Comparison of ENCODE assay signal across 8 cellular contexts in genomic region chr3:127629462-127630403, GRCh38. TPM values are rescaled to one million over a fixed set of nuclear protein-coding genes. Genes with fewer than 3 reads are reported as not detected.
A peak's percentile ranks its signal among the peaks of the same experiment; 100 is the strongest.
DNase-seq lines count a peak whose midpoint lies in the region; ATAC-seq and TF ChIP-seq lines count a peak whose summit lies in the region.

No MANE protein-coding gene starts in this region.

- no peaks in the 10 kb centered on the region for H3K36me3 Mint-ChIP-seq in activated CD4-positive, alpha-beta memory T cell treated with anti-CD3 and anti-CD28 coated beads for 36 hours

- H3K4me3 ChIP-seq in Karpas-422 (ENCODE audit: low read length) = peak overlapping the region; percentile 75
- H3K4me3 ChIP-seq in epithelial cell of proximal tubule (ENCODE audit: low read depth, low read length) = peak overlapping the region; percentile 51
- H3K4me3 ChIP-seq in aorta (ENCODE audit: low read length in 2 of 2) = peak overlapping the region; percentile 21 to 70

- ATAC-seq in aorta (ENCODE audit: low FRiP score) (peak; percentile 52), GM21390 (IDR thresholded peaks at IDR 0.05; ENCODE audit: unreplicated experiment) (no peak)

- H3K4me3 Mint-ChIP-seq in activated CD4-positive, alpha-beta memory T cell treated with anti-CD3 and anti-CD28 coated beads for 36 hours = peak overlapping the region; percentile 51

- intact Hi-C loops in activated CD4-positive, alpha-beta memory T cell treated with anti-CD3 and anti-CD28 coated beads for 36 hours (cut with micrococcal nuclease) = loop anchor here (5.0 kb wide), 1 partner anchor 32 kb away; the partner anchor contains the start of gene MCM2
- intact Hi-C loops in aorta (cut with DNase I) = no loop called here

- H3K9ac ChIP-seq in Karpas-422 (ENCODE audit: low read length) = peak overlapping the region; percentile 83

- no peaks in the 10 kb centered on the region for H4K20me1 ChIP-seq in Karpas-422 (ENCODE audit: insufficient read depth, low read depth, low read length)

- no peaks in the 10 kb centered on the region for H3K9me2 ChIP-seq in Karpas-422 (replicated peaks; ENCODE audit: insufficient read depth, low read length)

- in situ Hi-C loops in GM13977 (cut with MboI; ENCODE audit: low pct_unique_long_range_greater_than_20kb, low sequenced_read_pairs, unreplicated experiment) = no loop called here

- no peak overlapping the region for H3K27ac Mint-ChIP-seq in activated CD4-positive, alpha-beta memory T cell treated with anti-CD3 and anti-CD28 coated beads for 36 hours

- peak overlapping the region; percentile 79 for H3K4me2 ChIP-seq in Karpas-422 (ENCODE audit: low read depth, low read length, poor library complexity, severe bottlenecking)

- WGBS in aorta, 2 donors = 23% methylated on average over 63 to 65 of the region's 65 CpGs

- POLR2A ChIA-PET in activated CD4-positive, alpha-beta memory T cell treated with anti-CD3 and anti-CD28 coated beads for 36 hours (lab: Charles Lee) = interaction anchor here (0.9 kb wide), 1 partner anchor 31 kb away, joined by 3 read pairs; the partner anchor contains the start of gene MCM2

- H3K79me2 ChIP-seq in Karpas-422 (ENCODE audit: low read length) = peaks cover 48% of the 10 kb centered on the region

- H3K9me3 ChIP-seq in Karpas-422 (ENCODE audit: low read length) (no peaks in the 10 kb centered on the region), aorta (ENCODE audit: control insufficient read depth, low read length) (no peaks in the 10 kb centered on the region)

- peak overlapping the region; percentile 35; the same call in 1 of the 2 replicates for H3K27ac ChIP-seq in Karpas-422 (ENCODE audit: low read length)
- no peak overlapping the region for H3K27ac ChIP-seq in aorta (ENCODE audit: low read depth in 1 of 2, low read length in 2 of 2)

- H3K27me3 ChIP-seq in Karpas-422 (ENCODE audit: low read length) (no peaks in the 10 kb centered on the region), aorta (ENCODE audit: control insufficient read depth in 1 of 2, insufficient read depth in 2 of 2, low read length in 1 of 2) (no peaks in the 10 kb centered on the region)

- peaks cover 25% of the 10 kb centered on the region for H3K4me1 Mint-ChIP-seq in activated CD4-positive, alpha-beta memory T cell treated with anti-CD3 and anti-CD28 coated beads for 36 hours (ENCODE audit: low read depth)

- no peaks in the 10 kb centered on the region for H3K9me3 Mint-ChIP-seq in activated CD4-positive, alpha-beta memory T cell treated with anti-CD3 and anti-CD28 coated beads for 36 hours

- H2AFZ ChIP-seq in Karpas-422 (ENCODE audit: low read length) = peak overlapping the region; percentile 13; the same call in 1 of the 2 replicates

- DNase-seq in DMS79 treated with DMSO at 0.1 percent for 48 hours (lab: John Stamatoyannopoulos, UW) (peak; percentile 65), Karpas-422 (peak; percentile 80), epithelial cell of proximal tubule (ENCODE audit: low read depth) (no peak), nucleus accumbens (lab: John Stamatoyannopoulos, UW) (peak in 33 of 56 donors; percentile 9 to 78 (median 41)), aorta (peak in 1 of 2 donors; percentile 77), GM13977 (ENCODE audit: low spot score) (no peak)
- DNase-seq in activated CD4-positive, alpha-beta memory T cell treated with anti-CD3 and anti-CD28 coated beads for 36 hours = peak; percentile 45

- H3K27me3 Mint-ChIP-seq in activated CD4-positive, alpha-beta memory T cell treated with anti-CD3 and anti-CD28 coated beads for 36 hours = peaks cover 22% of the 10 kb centered on the region

- TF ChIP-seq CTCF in epithelial cell of proximal tubule (conservative IDR thresholded peaks at IDR 0.05; ENCODE audit: low read depth, low read length) (no peak), GM13977 (IDR thresholded peaks at IDR 0.05; ENCODE audit: extremely low read depth, insufficient read depth, missing control alignments) (no peak)

- H3K36me3 ChIP-seq in Karpas-422 (ENCODE audit: insufficient read depth, low read length) (no peaks in the 10 kb centered on the region), aorta (ENCODE audit: control insufficient read depth in 1 of 2, insufficient read depth in 2 of 2, low read length in 1 of 2) (no peaks in the 10 kb centered on the region)

- CTCF ChIA-PET in activated CD4-positive, alpha-beta memory T cell treated with anti-CD3 and anti-CD28 coated beads for 36 hours (lab: Charles Lee) = no interaction called here

- H3K4me1 ChIP-seq in Karpas-422 (ENCODE audit: low read length) = peaks cover 54% of the 10 kb centered on the region
- no peaks in the 10 kb centered on the region for H3K4me1 ChIP-seq in aorta (ENCODE audit: control insufficient read depth in 1 of 2, insufficient read depth in 2 of 2, low read length in 2 of 2)

RNA-seq across cellular contexts. Expression of gene PODXL2, which starts 0.7 kb away (rescaled TPM):
- 30.9 and 62.1 TPM in 2 replicates for total RNA-seq in Karpas-422 (2014; rRNA removed; shearing (Covaris generic); ENCODE audit: low replicate concordance)
- total RNA-seq in activated CD4-positive, alpha-beta memory T cell treated with anti-CD3 and anti-CD28 coated beads for 36 hours = 1 to 10 TPM; 1.2 to 1.3 TPM
- total RNA-seq in epithelial cell of proximal tubule (28.9 TPM in 2 replicates), aorta (1 to 10 TPM; 2.2 to 4.0 TPM)
- polyA plus RNA-seq in aorta = 1 to 10 TPM; 1.3 to 1.9 TPM

RNA-seq across cellular contexts. Expression of gene MCM2, which starts 31.5 kb away (rescaled TPM):
- total RNA-seq in Karpas-422 (2014; rRNA removed; shearing (Covaris generic); ENCODE audit: low replicate concordance) = 43.7 and 79.2 TPM in 2 replicates
- total RNA-seq in activated CD4-positive, alpha-beta memory T cell treated with anti-CD3 and anti-CD28 coated beads for 36 hours = 100 to 1,000 TPM; 216 to 218 TPM
- 74.3 and 139 TPM in 2 replicates for total RNA-seq in epithelial cell of proximal tubule
- 1 to 10 TPM; 3.5 to 5.1 TPM for total RNA-seq in aorta
- polyA plus RNA-seq in aorta = 1 to 10 TPM; 1.6 to 2.1 TPM

RNA-seq across cellular contexts. Expression of gene TPRA1, which starts 39.2 kb away (rescaled TPM):
- total RNA-seq in Karpas-422 (2014; rRNA removed; shearing (Covaris generic); ENCODE audit: low replicate concordance) = 34.7 and 36.9 TPM in 2 replicates
- total RNA-seq in activated CD4-positive, alpha-beta memory T cell treated with anti-CD3 and anti-CD28 coated beads for 36 hours = 10 to 100 TPM; 18.7 to 20.9 TPM
- total RNA-seq in epithelial cell of proximal tubule = 53.2 and 76.6 TPM in 2 replicates
- total RNA-seq in aorta = 10 to 100 TPM; 20.0 to 28.5 TPM
- 10 to 100 TPM in 1 of 2 donors, 1 to 10 TPM in 1; 7.8 to 45.2 TPM for polyA plus RNA-seq in aorta

RNA-seq across cellular contexts. Expression of gene ABTB1, which starts 43.0 kb away (rescaled TPM):
- total RNA-seq in Karpas-422 (2014; rRNA removed; shearing (Covaris generic); ENCODE audit: low replicate concordance) = 20.1 and 25.5 TPM in 2 replicates
- total RNA-seq in activated CD4-positive, alpha-beta memory T cell treated with anti-CD3 and anti-CD28 coated beads for 36 hours = 10 to 100 TPM; 14.8 TPM
- total RNA-seq in epithelial cell of proximal tubule (8.0 and 14.9 TPM in 2 replicates), aorta (10 to 100 TPM; 49.8 to 75.4 TPM)
- polyA plus RNA-seq in aorta = 100 to 1,000 TPM in 1 of 2 donors, 10 to 100 TPM in 1; 28.7 to 263 TPM

Comparison
In these comparisons a context has a peak if more than half of its experiments do, and no peak if none do; other contexts are left out.
1. DNase-seq: peak in DMS79 treated with DMSO at 0.1 percent for 48 hours (single experiment), Karpas-422 (single experiment), activated CD4-positive, alpha-beta memory T cell treated with anti-CD3 and anti-CD28 coated beads for 36 hours (single experiment) and nucleus accumbens (33 of 56); none in epithelial cell of proximal tubule (single experiment) and GM13977 (single experiment).
2. Peak in every context shown above with its lines, with median percentiles within 50 percentile points of each other: H3K4me3 ChIP-seq.